In the genomic region with DNA sequence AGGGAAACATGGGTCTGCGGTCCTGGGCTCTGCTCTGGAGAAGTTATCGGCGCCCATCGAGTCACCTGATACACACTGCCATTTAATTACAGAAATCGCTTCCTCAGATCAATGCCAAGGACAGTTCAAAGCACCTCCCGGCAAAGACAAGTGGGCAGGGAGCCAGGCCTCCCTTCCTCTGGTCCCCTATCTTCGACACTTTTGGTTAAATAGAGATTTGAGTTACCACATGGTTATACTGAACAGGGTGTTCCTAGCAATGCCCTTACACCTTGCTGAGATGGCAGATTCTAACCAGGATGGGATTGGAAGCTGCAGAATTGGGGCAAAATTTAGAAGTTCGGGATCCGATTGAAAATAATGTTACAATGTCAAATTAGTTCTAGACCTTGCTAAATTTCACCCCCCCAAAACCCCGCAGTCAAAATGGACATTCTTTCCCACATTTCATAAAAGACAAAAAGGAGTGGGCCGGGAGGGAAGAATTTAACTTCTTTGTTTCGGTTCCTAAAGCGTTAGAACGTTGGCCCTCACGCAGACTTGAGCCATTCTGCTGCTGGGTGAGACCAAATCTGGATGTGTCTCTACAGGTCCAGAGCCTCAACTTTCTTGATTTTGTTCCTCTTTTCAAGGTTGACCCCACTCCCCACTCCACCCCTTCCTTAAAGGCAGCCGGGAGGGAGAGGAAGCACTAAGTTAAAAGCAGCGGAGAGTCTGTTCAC, we compare ENCODE assay signal across 8 cellular contexts. TPM values are rescaled to one million over a fixed set of nuclear protein-coding genes. Genes with fewer than 3 reads are reported as not detected.
DNase-seq lines count a peak whose midpoint lies in the region; ATAC-seq and TF ChIP-seq lines count a peak whose summit lies in the region.

No MANE protein-coding gene starts in this region.

- H3K36me3 ChIP-seq in GM23248 (ENCODE audit: low read depth) (no peaks in the 10 kb centered on the region), PC-9 (ENCODE audit: low read depth) (no peaks in the 10 kb centered on the region), spleen (no peaks in the 10 kb centered on the region)

- no peaks in the 10 kb centered on the region for H3K9me2 ChIP-seq in GM23248 (ENCODE audit: insufficient read depth)
- no peaks in the 10 kb centered on the region for H3K9me2 ChIP-seq in PC-9 (ENCODE audit: insufficient read depth)

- H3K4me3 ChIP-seq in GM23248: peak overlapping the region; percentile 71
- H3K4me3 ChIP-seq in PC-9: no peak overlapping the region
- peak overlapping the region; percentile 8 to 65 (median 33) for H3K4me3 ChIP-seq in spleen

- no peaks in the 10 kb centered on the region for H3K79me2 ChIP-seq in GM23248 (ENCODE audit: insufficient read depth)
- no peaks in the 10 kb centered on the region for H3K79me2 ChIP-seq in PC-9 (ENCODE audit: low read depth)

- CTCF ChIA-PET in PC-9 (lab: Charles Lee): interaction anchor here (0.6 kb wide), 1 partner anchor 601 kb away, joined by 5 read pairs; no protein-coding TSS in a partner anchor

- no peak for TF ChIP-seq POLR2A in spleen (IDR thresholded peaks at IDR 0.05)

- H3K4me1 ChIP-seq in GM23248 (ENCODE audit: insufficient read depth) (no peaks in the 10 kb centered on the region), PC-9 (replicated peaks; ENCODE audit: insufficient read depth) (peaks cover 4% of the 10 kb centered on the region; the same call in 1 of the 2 replicates), spleen (peaks cover 15 to 57% (median 28%) of the 10 kb centered on the region in 6 donors)

- DNase-seq in GM23248 (no peak), PC-9 (no peak), globus pallidus (ENCODE audit: low spot score) (peak; percentile 60), spleen (no peak), AG20443 (ENCODE audit: low spot score) (no peak), NCI-H187 (lab: John Stamatoyannopoulos, UW) (no peak), cerebellar nuclear complex (lab: John Stamatoyannopoulos, UW) (no peak)

- in situ Hi-C loops in GM23248 (cut with MboI): loop anchor here (10.0 kb wide), 1 partner anchor 952 kb away; no protein-coding TSS in a partner anchor

- H3K4me2 ChIP-seq in GM23248 (ENCODE audit: unreplicated experiment) (peak overlapping the region; percentile 96), PC-9 (peak overlapping the region; percentile 71; the same call in 1 of the 2 replicates)

- WGBS in GM23248 (ENCODE audit: low coverage in 1 of 2, low lambda C conversion rate in 2 of 2, missing lambda C conversion rate in 2 of 2), 2 experiments: 10 to 11% methylated on average over 17 of the region's 17 CpGs
- WGBS in spleen, 5 donors: 9 to 22% (median 11%) methylated on average over 17 of the region's 17 CpGs

- intact Hi-C loops in PC-9 (cut with micrococcal nuclease; ENCODE audit: unreplicated experiment): loop anchor here (1.0 to 5.0 kb wide), 6 partner anchors 612 to 1305 kb away; no protein-coding TSS in a partner anchor
- intact Hi-C loops in spleen (cut with DNase I; ENCODE audit: low total_unique reads): loop anchor here (5.0 kb wide), 1 partner anchor 955 kb away; no protein-coding TSS in a partner anchor

- TF ChIP-seq CTCF in PC-9 (conservative IDR thresholded peaks at IDR 0.05) (no peak), spleen (IDR thresholded peaks at IDR 0.05 in 8 of 11, conservative IDR thresholded peaks at IDR 0.05 in 3 of 11) (no peak)

- no peaks in the 10 kb centered on the region for H3K9me3 ChIP-seq in GM23248 (ENCODE audit: low read depth)
- no peaks in the 10 kb centered on the region for H3K9me3 ChIP-seq in PC-9 (ENCODE audit: insufficient read depth, low read depth)
- H3K9me3 ChIP-seq in spleen: no peaks in the 10 kb centered on the region

- ATAC-seq in HG03460 (IDR thresholded peaks at IDR 0.05; ENCODE audit: unreplicated experiment): no peak

- POLR2A ChIA-PET in PC-9 (lab: Charles Lee; ENCODE audit: unreplicated experiment): no interaction called here

- H4K20me1 ChIP-seq in GM23248 (ENCODE audit: insufficient read depth) (no peaks in the 10 kb centered on the region), PC-9 (ENCODE audit: insufficient read depth) (no peaks in the 10 kb centered on the region)

- no peak overlapping the region for H3K27ac ChIP-seq in GM23248
- no peak overlapping the region for H3K27ac ChIP-seq in PC-9
- H3K27ac ChIP-seq in spleen: no peak overlapping the region

- H3K27me3 ChIP-seq in GM23248 (replicated peaks; ENCODE audit: insufficient read depth): peaks cover 72% of the 10 kb centered on the region
- no peaks in the 10 kb centered on the region; the same call in 1 of the 2 replicates for H3K27me3 ChIP-seq in PC-9 (ENCODE audit: insufficient read depth, low read depth)
- H3K27me3 ChIP-seq in spleen (replicated peaks in 1 of 7): peaks cover 0 to 95% (median 55%) of the 10 kb centered on the region in 7 donors

- no peaks in the 10 kb centered on the region for H3F3A ChIP-seq in GM23248 (ENCODE audit: insufficient read depth)
- no peaks in the 10 kb centered on the region for H3F3A ChIP-seq in PC-9 (ENCODE audit: insufficient read depth, low read depth)

- H2AFZ ChIP-seq in GM23248: peak overlapping the region; percentile 80
- no peak overlapping the region for H2AFZ ChIP-seq in PC-9

- no peak overlapping the region for H3K9ac ChIP-seq in GM23248

- no TSS peak for BruUV-seq in PC-9 (replicated peaks; lab: Mats Ljungman, UMichigan)

RNA-seq across cellular contexts. Expression of a gene that starts 2.2 kb away (rescaled TPM):
- total RNA-seq in GM23248 (2014; rRNA removed; shearing (Covaris generic)): not detected in 2 replicates
- polyA plus RNA-seq in GM23248 (2016; fragmentation: Nextera tagmentation; extraction: Ambion mirVana) (not detected in 2 replicates), spleen (under 1 TPM in 1 of 3 donors, not detected in 2; 0.14 TPM)
- total RNA-seq in PC-9 (2021) (not detected in 2 replicates), spleen (under 1 TPM in 1 of 7 donors, not detected in 6; 0.36 TPM)

RNA-seq across cellular contexts. Expression of a gene that starts 21.5 kb away (rescaled TPM):
- not detected in 2 replicates for total RNA-seq in GM23248 (2014; rRNA removed; shearing (Covaris generic))
- polyA plus RNA-seq in GM23248 (2016; fragmentation: Nextera tagmentation; extraction: Ambion mirVana) (not detected in 2 replicates), spleen (not detected)
- total RNA-seq in PC-9 (2021) (not detected in 2 replicates), spleen (not detected)
